ENCODE assay signal across 1 cellular context in genomic region chr1:155168105-155168445, GRCh38. TPM values are rescaled to one million over a fixed set of nuclear protein-coding genes. Genes with fewer than 3 reads are reported as not detected.
"Had no signal": no experiment of that assay in that cellular context is flagged by ENCODE, and none has a peak within 500 bp of the region (broad histone marks: within the 10 kb centered on the region; RNA-seq: fewer than 3 reads in every experiment).

No MANE protein-coding gene starts in this region.

RNA-seq across cellular contexts. Expression of gene TRIM46, which starts 5.6 kb away (rescaled TPM):
- total RNA-seq: ascending aorta had no signal
